In genomic region chr1:110675060-110675791, GRCh38 we compare ENCODE assay signal across 9 cellular contexts. TPM values are rescaled to one million over a fixed set of nuclear protein-coding genes. Genes with fewer than 3 reads are reported as not detected.
DNase-seq lines count a peak whose midpoint lies in the region; ATAC-seq and TF ChIP-seq lines count a peak whose summit lies in the region.
"Had no signal": no experiment of that assay in that cellular context is flagged by ENCODE, and none has a peak within 500 bp of the region (broad histone marks: within the 10 kb centered on the region; RNA-seq: fewer than 3 reads in every experiment).

No MANE protein-coding gene starts in this region.

- WGBS in smooth muscle cell (ENCODE audit: low lambda C conversion rate) = 4% methylated on average over 31 of the region's 57 CpGs

- H3K9me3 ChIP-seq in iPS-18c (ENCODE audit: control insufficient read depth, insufficient read depth, low read length) (peaks cover 2% of the 10 kb centered on the region), smooth muscle cell (replicated peaks; ENCODE audit: low read depth) (no peaks in the 10 kb centered on the region)

- no peaks in the 10 kb centered on the region for H3K9me3 Mint-ChIP-seq in activated naive CD4-positive, alpha-beta T cell treated with anti-CD3 and anti-CD28 coated beads, Interleukin-2, amount 50 U/mL, for 24 hours

- H3K4me1 ChIP-seq in smooth muscle cell (ENCODE audit: low read depth) = peaks cover 9% of the 10 kb centered on the region

- H3K9ac ChIP-seq in smooth muscle cell (ENCODE audit: low read depth) = peak overlapping the region; percentile 50

- peak overlapping the region; percentile 71 for H3K4me3 Mint-ChIP-seq in activated naive CD4-positive, alpha-beta T cell treated with anti-CD3 and anti-CD28 coated beads, Interleukin-2, amount 50 U/mL, for 24 hours

- peaks cover 5% of the 10 kb centered on the region for H3F3A ChIP-seq in smooth muscle cell (ENCODE audit: low read depth)

- peaks cover 55% of the 10 kb centered on the region for H3K4me1 Mint-ChIP-seq in activated naive CD4-positive, alpha-beta T cell treated with anti-CD3 and anti-CD28 coated beads, Interleukin-2, amount 50 U/mL, for 24 hours

- H3K27ac ChIP-seq in smooth muscle cell (ENCODE audit: low read depth) = peak overlapping the region; percentile 46
- H3K27ac ChIP-seq: 22Rv1 had no signal

- no peaks in the 10 kb centered on the region for H4K20me1 ChIP-seq in smooth muscle cell (ENCODE audit: low read depth)

- no peaks in the 10 kb centered on the region for H3K36me3 ChIP-seq in smooth muscle cell (ENCODE audit: low read depth)

- H3K4me3 ChIP-seq in iPS-18c (ENCODE audit: insufficient read depth, low read depth, low read length) (peak overlapping the region; percentile 71), smooth muscle cell (peak overlapping the region; percentile 65)

- peak overlapping the region; percentile 94 for H3K4me2 ChIP-seq in smooth muscle cell

- H3K36me3 Mint-ChIP-seq in activated naive CD4-positive, alpha-beta T cell treated with anti-CD3 and anti-CD28 coated beads, Interleukin-2, amount 50 U/mL, for 24 hours = no peaks in the 10 kb centered on the region

- no peak overlapping the region for H3K27ac Mint-ChIP-seq in activated naive CD4-positive, alpha-beta T cell treated with anti-CD3 and anti-CD28 coated beads, Interleukin-2, amount 50 U/mL, for 24 hours

- H3K27me3 Mint-ChIP-seq in activated naive CD4-positive, alpha-beta T cell treated with anti-CD3 and anti-CD28 coated beads, Interleukin-2, amount 50 U/mL, for 24 hours = no peaks in the 10 kb centered on the region

- peaks cover 25% of the 10 kb centered on the region for H3K27me3 ChIP-seq in smooth muscle cell (ENCODE audit: low read depth)

- no peak for TF ChIP-seq CTCF in smooth muscle cell (IDR thresholded peaks at IDR 0.05; ENCODE audit: borderline replicate concordance, insufficient read depth, poor library complexity, severe bottlenecking)

- DNase-seq in DMS 273 (lab: John Stamatoyannopoulos, UW; ENCODE audit: unreplicated experiment) = peak; percentile 24
- no peak for DNase-seq in DMS 273 treated with DMSO at 0.1 percent for 48 hours (lab: John Stamatoyannopoulos, UW)
- DNase-seq in smooth muscle cell (lab: John Stamatoyannopoulos, UW; ENCODE audit: unreplicated experiment) = no peak
- DNase-seq in NCI-H1436 treated with DMSO at 0.1 percent for 48 hours (lab: John Stamatoyannopoulos, UW) = no peak
- DNase-seq in HT-29 (ENCODE audit: low spot score) = no peak

- H2AFZ ChIP-seq in smooth muscle cell (ENCODE audit: low read depth) = peak overlapping the region; percentile 83

- peaks cover 10% of the 10 kb centered on the region for H3K79me2 ChIP-seq in smooth muscle cell (ENCODE audit: low read depth)

- no peak for ATAC-seq in HG02588 (IDR thresholded peaks at IDR 0.05; ENCODE audit: unreplicated experiment)

RNA-seq across cellular contexts. Expression of gene KCNA3, which starts 0.5 kb away (rescaled TPM):
- total RNA-seq in smooth muscle cell = 5.5 and 9.3 TPM in 2 replicates
- polyA plus RNA-seq in smooth muscle cell = 2.3 and 3.7 TPM in 2 replicates
- not detected in 2 replicates for total RNA-seq in HT-29 (2014; rRNA removed; shearing (Covaris generic))
